In the genomic region with DNA sequence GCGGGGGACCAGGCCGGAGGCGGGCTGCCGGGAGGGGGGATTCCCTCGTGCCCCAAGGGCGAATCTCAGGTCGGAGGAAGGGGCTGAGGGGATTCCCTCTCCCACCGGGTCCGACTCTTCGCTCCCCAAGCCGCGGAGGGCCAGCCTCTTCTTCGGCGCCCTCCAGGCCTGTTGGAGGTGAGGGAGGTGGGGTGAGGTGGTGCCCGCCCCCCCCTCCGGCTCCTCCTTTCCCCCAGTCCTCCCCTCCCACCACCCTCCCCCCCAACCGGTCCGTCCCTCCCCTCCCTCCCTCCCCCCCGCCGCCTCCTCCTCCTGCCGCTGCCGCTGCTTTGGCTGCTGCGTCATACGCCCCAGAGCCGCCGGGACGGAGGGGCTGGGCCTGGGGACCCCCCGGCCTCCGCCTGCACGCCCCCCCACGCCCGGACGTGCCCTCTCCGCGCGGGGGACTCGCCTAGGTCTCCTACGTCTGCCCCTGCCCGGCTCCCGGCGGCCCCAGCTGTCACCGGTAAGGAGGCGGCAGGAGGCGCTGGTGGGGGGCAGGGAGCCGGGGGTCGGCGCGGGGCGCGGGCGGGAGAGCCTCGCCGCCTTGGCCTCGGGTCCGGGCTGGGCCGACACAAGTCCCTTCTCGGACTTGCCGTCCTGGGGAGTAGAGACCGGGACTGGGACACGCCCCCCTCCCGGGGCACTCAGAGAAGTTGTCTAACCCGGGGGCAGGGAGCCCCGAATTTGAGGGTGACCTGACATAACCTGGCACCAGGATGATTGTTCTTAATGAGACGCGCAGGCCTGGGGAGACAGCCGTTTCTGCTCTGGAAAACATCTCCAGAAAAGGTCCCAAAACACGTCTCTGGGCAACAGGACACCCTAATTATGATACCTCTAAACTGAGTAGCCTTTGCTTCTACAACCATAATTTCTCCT, we compare ENCODE assay signal across 1 cellular context.
TF ChIP-seq lines count a peak whose summit lies in the region.

A gene (plus strand): TSS at position 304 of the 921 bp plus-strand sequence. CDS start 1,250 bp downstream, outside the sequence.

TF ChIP-seq in HepG2, 621 proteins besides CTCF, POLR2A, EP300 and RAD21 (continued from another document and continues in another):
- TF ChIP-seq, protein P1, sequence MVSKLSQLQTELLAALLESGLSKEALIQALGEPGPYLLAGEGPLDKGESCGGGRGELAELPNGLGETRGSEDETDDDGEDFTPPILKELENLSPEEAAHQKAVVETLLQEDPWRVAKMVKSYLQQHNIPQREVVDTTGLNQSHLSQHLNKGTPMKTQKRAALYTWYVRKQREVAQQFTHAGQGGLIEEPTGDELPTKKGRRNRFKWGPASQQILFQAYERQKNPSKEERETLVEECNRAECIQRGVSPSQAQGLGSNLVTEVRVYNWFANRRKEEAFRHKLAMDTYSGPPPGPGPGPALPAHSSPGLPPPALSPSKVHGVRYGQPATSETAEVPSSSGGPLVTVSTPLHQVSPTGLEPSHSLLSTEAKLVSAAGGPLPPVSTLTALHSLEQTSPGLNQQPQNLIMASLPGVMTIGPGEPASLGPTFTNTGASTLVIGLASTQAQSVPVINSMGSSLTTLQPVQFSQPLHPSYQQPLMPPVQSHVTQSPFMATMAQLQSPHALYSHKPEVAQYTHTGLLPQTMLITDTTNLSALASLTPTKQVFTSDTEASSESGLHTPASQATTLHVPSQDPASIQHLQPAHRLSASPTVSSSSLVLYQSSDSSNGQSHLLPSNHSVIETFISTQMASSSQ (IDR thresholded peaks at IDR 0.05; ENCODE audit: low read depth) = no peak
- TF ChIP-seq, protein P1 (CRISPR knock-in tag; IDR thresholded peaks at IDR 0.05; ENCODE audit: borderline replicate concordance) = no peak
- no peak for TF ChIP-seq NCOA2 (CRISPR knock-in tag; IDR thresholded peaks at IDR 0.05)
- TF ChIP-seq KMT2A (CRISPR knock-in tag; IDR thresholded peaks at IDR 0.05) = peak; percentile 20; the same call in 1 of the 2 replicates
- TF ChIP-seq, protein P2, sequence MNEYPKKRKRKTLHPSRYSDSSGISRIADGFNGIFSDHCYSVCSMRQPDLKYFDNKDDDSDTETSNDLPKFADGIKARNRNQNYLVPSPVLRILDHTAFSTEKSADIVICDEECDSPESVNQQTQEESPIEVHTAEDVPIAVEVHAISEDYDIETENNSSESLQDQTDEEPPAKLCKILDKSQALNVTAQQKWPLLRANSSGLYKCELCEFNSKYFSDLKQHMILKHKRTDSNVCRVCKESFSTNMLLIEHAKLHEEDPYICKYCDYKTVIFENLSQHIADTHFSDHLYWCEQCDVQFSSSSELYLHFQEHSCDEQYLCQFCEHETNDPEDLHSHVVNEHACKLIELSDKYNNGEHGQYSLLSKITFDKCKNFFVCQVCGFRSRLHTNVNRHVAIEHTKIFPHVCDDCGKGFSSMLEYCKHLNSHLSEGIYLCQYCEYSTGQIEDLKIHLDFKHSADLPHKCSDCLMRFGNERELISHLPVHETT (CRISPR knock-in tag; conservative IDR thresholded peaks at IDR 0.05) = peak; percentile 73; the same call in 1 of the 2 replicates
- TF ChIP-seq HDAC6 (IDR thresholded peaks at IDR 0.05; ENCODE audit: low read depth, low read length) = no peak
- TF ChIP-seq ARNT2 (CRISPR knock-in tag; IDR thresholded peaks at IDR 0.05; ENCODE audit: low read depth) = 0 out of 2 replicates have a peak, but pooled peaks have one; percentile 45
- TF ChIP-seq, protein P3, sequence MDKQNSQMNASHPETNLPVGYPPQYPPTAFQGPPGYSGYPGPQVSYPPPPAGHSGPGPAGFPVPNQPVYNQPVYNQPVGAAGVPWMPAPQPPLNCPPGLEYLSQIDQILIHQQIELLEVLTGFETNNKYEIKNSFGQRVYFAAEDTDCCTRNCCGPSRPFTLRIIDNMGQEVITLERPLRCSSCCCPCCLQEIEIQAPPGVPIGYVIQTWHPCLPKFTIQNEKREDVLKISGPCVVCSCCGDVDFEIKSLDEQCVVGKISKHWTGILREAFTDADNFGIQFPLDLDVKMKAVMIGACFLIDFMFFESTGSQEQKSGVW (CRISPR knock-in tag; IDR thresholded peaks at IDR 0.05; ENCODE audit: borderline replicate concordance) = no peak
- TF ChIP-seq ZNF619 (CRISPR knock-in tag; IDR thresholded peaks at IDR 0.05) = no peak
- no peak for TF ChIP-seq CHD2 (IDR thresholded peaks at IDR 0.05; ENCODE audit: low read depth, low read length)
- no peak for TF ChIP-seq ZNF501 (CRISPR knock-in tag; IDR thresholded peaks at IDR 0.05)
- TF ChIP-seq ZNF616 (CRISPR knock-in tag; IDR thresholded peaks at IDR 0.05; ENCODE audit: low read depth) = no peak
- TF ChIP-seq RXRA (CRISPR knock-in tag; IDR thresholded peaks at IDR 0.05) = peak; percentile 47; the same call in 1 of the 2 replicates
- TF ChIP-seq RELA (CRISPR knock-in tag; IDR thresholded peaks at IDR 0.05) = no peak
- no peak for TF ChIP-seq RBAK (CRISPR knock-in tag; IDR thresholded peaks at IDR 0.05)
- no peak for TF ChIP-seq SP2 (CRISPR knock-in tag; IDR thresholded peaks at IDR 0.05)
- no peak for TF ChIP-seq SMYD3 (CRISPR knock-in tag; IDR thresholded peaks at IDR 0.05)
- no peak for TF ChIP-seq ZNF3 (CRISPR knock-in tag; IDR thresholded peaks at IDR 0.05)
- no peak for TF ChIP-seq JUN (CRISPR knock-in tag; IDR thresholded peaks at IDR 0.05)
- TF ChIP-seq EED (CRISPR knock-in tag; IDR thresholded peaks at IDR 0.05) = no peak
- no peak for TF ChIP-seq ZNF709 (CRISPR knock-in tag; IDR thresholded peaks at IDR 0.05)
- TF ChIP-seq, protein P4, sequence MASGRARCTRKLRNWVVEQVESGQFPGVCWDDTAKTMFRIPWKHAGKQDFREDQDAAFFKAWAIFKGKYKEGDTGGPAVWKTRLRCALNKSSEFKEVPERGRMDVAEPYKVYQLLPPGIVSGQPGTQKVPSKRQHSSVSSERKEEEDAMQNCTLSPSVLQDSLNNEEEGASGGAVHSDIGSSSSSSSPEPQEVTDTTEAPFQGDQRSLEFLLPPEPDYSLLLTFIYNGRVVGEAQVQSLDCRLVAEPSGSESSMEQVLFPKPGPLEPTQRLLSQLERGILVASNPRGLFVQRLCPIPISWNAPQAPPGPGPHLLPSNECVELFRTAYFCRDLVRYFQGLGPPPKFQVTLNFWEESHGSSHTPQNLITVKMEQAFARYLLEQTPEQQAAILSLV (CRISPR knock-in tag; IDR thresholded peaks at IDR 0.05; ENCODE audit: borderline replicate concordance) = peak; percentile 34; the same call in 1 of the 2 replicates
- TF ChIP-seq, protein P5, sequence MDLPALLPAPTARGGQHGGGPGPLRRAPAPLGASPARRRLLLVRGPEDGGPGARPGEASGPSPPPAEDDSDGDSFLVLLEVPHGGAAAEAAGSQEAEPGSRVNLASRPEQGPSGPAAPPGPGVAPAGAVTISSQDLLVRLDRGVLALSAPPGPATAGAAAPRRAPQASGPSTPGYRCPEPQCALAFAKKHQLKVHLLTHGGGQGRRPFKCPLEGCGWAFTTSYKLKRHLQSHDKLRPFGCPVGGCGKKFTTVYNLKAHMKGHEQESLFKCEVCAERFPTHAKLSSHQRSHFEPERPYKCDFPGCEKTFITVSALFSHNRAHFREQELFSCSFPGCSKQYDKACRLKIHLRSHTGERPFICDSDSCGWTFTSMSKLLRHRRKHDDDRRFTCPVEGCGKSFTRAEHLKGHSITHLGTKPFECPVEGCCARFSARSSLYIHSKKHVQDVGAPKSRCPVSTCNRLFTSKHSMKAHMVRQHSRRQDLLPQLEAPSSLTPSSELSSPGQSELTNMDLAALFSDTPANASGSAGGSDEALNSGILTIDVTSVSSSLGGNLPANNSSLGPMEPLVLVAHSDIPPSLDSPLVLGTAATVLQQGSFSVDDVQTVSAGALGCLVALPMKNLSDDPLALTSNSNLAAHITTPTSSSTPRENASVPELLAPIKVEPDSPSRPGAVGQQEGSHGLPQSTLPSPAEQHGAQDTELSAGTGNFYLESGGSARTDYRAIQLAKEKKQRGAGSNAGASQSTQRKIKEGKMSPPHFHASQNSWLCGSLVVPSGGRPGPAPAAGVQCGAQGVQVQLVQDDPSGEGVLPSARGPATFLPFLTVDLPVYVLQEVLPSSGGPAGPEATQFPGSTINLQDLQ (CRISPR knock-in tag; IDR thresholded peaks at IDR 0.05) = no peak
- TF ChIP-seq ZNF205 (CRISPR knock-in tag; IDR thresholded peaks at IDR 0.05) = 0 out of 2 replicates have a peak, but pooled peaks have one; percentile 15
- no peak for TF ChIP-seq KLF15 (CRISPR knock-in tag; IDR thresholded peaks at IDR 0.05; ENCODE audit: borderline replicate concordance)
- TF ChIP-seq, protein P6, sequence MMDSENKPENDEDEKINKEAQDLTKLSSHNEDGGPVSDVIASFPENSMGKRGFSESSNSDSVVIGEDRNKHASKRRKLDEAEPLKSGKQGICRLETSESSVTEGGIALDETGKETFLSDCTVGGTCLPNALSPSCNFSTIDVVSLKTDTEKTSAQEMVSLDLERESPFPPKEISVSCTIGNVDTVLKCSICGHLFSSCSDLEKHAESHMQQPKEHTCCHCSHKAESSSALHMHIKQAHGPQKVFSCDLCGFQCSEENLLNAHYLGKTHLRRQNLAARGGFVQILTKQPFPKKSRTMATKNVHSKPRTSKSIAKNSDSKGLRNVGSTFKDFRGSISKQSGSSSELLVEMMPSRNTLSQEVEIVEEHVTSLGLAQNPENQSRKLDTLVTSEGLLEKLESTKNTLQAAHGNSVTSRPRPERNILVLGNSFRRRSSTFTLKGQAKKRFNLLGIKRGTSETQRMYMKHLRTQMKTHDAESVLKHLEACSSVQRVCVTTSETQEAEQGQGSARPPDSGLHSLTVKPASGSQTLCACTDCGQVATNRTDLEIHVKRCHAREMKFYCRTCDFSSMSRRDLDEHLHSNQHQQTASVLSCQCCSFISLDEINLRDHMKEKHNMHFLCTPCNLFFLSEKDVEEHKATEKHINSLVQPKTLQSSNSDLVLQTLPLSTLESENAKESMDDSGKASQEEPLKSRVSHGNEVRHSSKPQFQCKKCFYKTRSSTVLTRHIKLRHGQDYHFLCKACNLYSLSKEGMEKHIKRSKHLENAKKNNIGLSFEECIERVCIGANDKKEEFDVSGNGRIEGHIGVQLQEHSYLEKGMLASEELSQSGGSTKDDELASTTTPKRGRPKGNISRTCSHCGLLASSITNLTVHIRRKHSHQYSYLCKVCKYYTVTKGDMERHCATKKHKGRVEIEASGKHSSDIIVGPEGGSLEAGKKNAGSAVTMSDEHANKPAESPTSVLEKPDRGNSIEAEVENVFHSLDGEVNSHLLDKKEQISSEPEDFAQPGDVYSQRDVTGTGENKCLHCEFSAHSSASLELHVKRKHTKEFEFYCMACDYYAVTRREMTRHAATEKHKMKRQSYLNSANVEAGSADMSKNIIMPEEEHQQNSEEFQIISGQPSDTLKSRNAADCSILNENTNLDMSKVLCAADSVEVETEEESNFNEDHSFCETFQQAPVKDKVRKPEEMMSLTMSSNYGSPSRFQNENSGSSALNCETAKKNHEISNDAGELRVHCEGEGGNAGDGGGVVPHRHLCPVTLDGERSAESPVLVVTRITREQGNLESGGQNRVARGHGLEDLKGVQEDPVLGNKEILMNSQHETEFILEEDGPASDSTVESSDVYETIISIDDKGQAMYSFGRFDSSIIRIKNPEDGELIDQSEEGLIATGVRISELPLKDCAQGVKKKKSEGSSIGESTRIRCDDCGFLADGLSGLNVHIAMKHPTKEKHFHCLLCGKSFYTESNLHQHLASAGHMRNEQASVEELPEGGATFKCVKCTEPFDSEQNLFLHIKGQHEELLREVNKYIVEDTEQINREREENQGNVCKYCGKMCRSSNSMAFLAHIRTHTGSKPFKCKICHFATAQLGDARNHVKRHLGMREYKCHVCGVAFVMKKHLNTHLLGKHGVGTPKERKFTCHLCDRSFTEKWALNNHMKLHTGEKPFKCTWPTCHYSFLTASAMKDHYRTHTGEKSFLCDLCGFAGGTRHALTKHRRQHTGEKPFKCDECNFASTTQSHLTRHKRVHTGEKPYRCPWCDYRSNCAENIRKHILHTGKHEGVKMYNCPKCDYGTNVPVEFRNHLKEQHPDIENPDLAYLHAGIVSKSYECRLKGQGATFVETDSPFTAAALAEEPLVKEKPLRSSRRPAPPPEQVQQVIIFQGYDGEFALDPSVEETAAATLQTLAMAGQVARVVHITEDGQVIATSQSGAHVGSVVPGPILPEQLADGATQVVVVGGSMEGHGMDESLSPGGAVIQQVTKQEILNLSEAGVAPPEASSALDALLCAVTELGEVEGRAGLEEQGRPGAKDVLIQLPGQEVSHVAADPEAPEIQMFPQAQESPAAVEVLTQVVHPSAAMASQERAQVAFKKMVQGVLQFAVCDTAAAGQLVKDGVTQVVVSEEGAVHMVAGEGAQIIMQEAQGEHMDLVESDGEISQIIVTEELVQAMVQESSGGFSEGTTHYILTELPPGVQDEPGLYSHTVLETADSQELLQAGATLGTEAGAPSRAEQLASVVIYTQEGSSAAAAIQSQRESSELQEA (CRISPR knock-in tag; IDR thresholded peaks at IDR 0.05; ENCODE audit: not compliant biosample characterization) = no peak
- TF ChIP-seq, protein P7, sequence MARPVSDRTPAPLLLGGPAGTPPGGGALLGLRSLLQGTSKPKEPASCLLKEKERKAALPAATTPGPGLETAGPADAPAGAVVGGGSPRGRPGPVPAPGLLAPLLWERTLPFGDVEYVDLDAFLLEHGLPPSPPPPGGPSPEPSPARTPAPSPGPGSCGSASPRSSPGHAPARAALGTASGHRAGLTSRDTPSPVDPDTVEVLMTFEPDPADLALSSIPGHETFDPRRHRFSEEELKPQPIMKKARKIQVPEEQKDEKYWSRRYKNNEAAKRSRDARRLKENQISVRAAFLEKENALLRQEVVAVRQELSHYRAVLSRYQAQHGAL (CRISPR knock-in tag; IDR thresholded peaks at IDR 0.05; ENCODE audit: not compliant biosample characterization) = no peak
- TF ChIP-seq GZF1 (CRISPR knock-in tag; IDR thresholded peaks at IDR 0.05) = no peak
- no peak for TF ChIP-seq FOXA3 (CRISPR knock-in tag; IDR thresholded peaks at IDR 0.05)
- no peak for TF ChIP-seq ZNF331 (CRISPR knock-in tag; IDR thresholded peaks at IDR 0.05)
- TF ChIP-seq JDP2 (CRISPR knock-in tag; IDR thresholded peaks at IDR 0.05; ENCODE audit: borderline replicate concordance) = no peak
- TF ChIP-seq KLF11 (CRISPR knock-in tag; IDR thresholded peaks at IDR 0.05) = no peak
- TF ChIP-seq ZNF746 (CRISPR knock-in tag; IDR thresholded peaks at IDR 0.05) = peak; percentile 86
- 0 out of 2 replicates have a peak, but pooled peaks have one; percentile 50 for TF ChIP-seq ZNF607 (CRISPR knock-in tag; IDR thresholded peaks at IDR 0.05; ENCODE audit: borderline replicate concordance)
- TF ChIP-seq POLR2AphosphoS2 (IDR thresholded peaks at IDR 0.05; ENCODE audit: low read depth, low read length) = no peak
- TF ChIP-seq, protein P8, sequence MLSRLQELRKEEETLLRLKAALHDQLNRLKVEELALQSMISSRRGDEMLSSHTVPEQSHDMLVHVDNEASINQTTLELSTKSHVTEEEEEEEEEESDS (CRISPR knock-in tag; IDR thresholded peaks at IDR 0.05; ENCODE audit: borderline replicate concordance) = no peak
